Comparison of ENCODE assay signal across 1 cellular context in genomic region chr2:9142551-9143263, GRCh38.
A peak's percentile ranks its signal among the peaks of the same experiment; 100 is the strongest.
TF ChIP-seq lines count a peak whose summit lies in the region.

No MANE protein-coding gene starts in this region.

TF ChIP-seq in HepG2, 621 proteins besides CTCF, POLR2A, EP300 and RAD21 (continued from another document and continues in another):
- TF ChIP-seq, protein P1, sequence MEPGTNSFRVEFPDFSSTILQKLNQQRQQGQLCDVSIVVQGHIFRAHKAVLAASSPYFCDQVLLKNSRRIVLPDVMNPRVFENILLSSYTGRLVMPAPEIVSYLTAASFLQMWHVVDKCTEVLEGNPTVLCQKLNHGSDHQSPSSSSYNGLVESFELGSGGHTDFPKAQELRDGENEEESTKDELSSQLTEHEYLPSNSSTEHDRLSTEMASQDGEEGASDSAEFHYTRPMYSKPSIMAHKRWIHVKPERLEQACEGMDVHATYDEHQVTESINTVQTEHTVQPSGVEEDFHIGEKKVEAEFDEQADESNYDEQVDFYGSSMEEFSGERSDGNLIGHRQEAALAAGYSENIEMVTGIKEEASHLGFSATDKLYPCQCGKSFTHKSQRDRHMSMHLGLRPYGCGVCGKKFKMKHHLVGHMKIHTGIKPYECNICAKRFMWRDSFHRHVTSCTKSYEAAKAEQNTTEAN (CRISPR knock-in tag; conservative IDR thresholded peaks at IDR 0.05) = 0 out of 2 replicates have a peak, but pooled peaks have one; percentile 65
- no peak for TF ChIP-seq PHB2 (IDR thresholded peaks at IDR 0.05; ENCODE audit: partially characterized antibody)
- TF ChIP-seq BHLHE40 (IDR thresholded peaks at IDR 0.05; ENCODE audit: low read length) = peak; percentile 28; the same call in 1 of the 2 replicates
- TF ChIP-seq ZMYM2 (CRISPR knock-in tag; IDR thresholded peaks at IDR 0.05) = no peak
- no peak for TF ChIP-seq NFE2L2 (IDR thresholded peaks at IDR 0.05; ENCODE audit: low read length)
- TF ChIP-seq ASH2L (IDR thresholded peaks at IDR 0.05; ENCODE audit: insufficient read length, low read depth, low read length) = no peak
- no peak for TF ChIP-seq AGO2 (optimal IDR thresholded peaks at IDR 0.05; ENCODE audit: low read depth, low read length)
- no peak for TF ChIP-seq GATA4 (IDR thresholded peaks at IDR 0.05; ENCODE audit: borderline replicate concordance, low read depth)
- TF ChIP-seq SNAPC2 (CRISPR knock-in tag; IDR thresholded peaks at IDR 0.05) = peak; percentile 18; the same call in 1 of the 2 replicates
- TF ChIP-seq ZNF329 (CRISPR knock-in tag; IDR thresholded peaks at IDR 0.05; ENCODE audit: low read depth) = no peak
- 0 out of 2 replicates have a peak, but pooled peaks have one; percentile 28 for TF ChIP-seq SOX5 (CRISPR knock-in tag; IDR thresholded peaks at IDR 0.05; ENCODE audit: borderline replicate concordance)
- no peak for TF ChIP-seq SNAPC5 (CRISPR knock-in tag; IDR thresholded peaks at IDR 0.05; ENCODE audit: borderline replicate concordance)
- no peak for TF ChIP-seq NFIB (CRISPR knock-in tag; IDR thresholded peaks at IDR 0.05; ENCODE audit: borderline replicate concordance)
- peak; percentile 78; the same call in 1 of the 2 replicates for TF ChIP-seq FOXC1 (CRISPR knock-in tag; IDR thresholded peaks at IDR 0.05; ENCODE audit: borderline replicate concordance)
- TF ChIP-seq ZNF879 (CRISPR knock-in tag; IDR thresholded peaks at IDR 0.05) = no peak
- TF ChIP-seq GABPA (IDR thresholded peaks at IDR 0.05; ENCODE audit: low read depth, low read length) = no peak
- TF ChIP-seq GABPA (CRISPR knock-in tag; IDR thresholded peaks at IDR 0.05; ENCODE audit: low read depth) = no peak
- TF ChIP-seq PHF5A (CRISPR knock-in tag; IDR thresholded peaks at IDR 0.05; ENCODE audit: low read depth, unreplicated experiment) = no peak
- TF ChIP-seq, protein P2, sequence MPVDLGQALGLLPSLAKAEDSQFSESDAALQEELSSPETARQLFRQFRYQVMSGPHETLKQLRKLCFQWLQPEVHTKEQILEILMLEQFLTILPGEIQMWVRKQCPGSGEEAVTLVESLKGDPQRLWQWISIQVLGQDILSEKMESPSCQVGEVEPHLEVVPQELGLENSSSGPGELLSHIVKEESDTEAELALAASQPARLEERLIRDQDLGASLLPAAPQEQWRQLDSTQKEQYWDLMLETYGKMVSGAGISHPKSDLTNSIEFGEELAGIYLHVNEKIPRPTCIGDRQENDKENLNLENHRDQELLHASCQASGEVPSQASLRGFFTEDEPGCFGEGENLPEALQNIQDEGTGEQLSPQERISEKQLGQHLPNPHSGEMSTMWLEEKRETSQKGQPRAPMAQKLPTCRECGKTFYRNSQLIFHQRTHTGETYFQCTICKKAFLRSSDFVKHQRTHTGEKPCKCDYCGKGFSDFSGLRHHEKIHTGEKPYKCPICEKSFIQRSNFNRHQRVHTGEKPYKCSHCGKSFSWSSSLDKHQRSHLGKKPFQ (CRISPR knock-in tag; IDR thresholded peaks at IDR 0.05; ENCODE audit: insufficient replicate concordance) = no peak
- TF ChIP-seq ZNF17 (CRISPR knock-in tag; IDR thresholded peaks at IDR 0.05) = no peak
- TF ChIP-seq, protein P3, sequence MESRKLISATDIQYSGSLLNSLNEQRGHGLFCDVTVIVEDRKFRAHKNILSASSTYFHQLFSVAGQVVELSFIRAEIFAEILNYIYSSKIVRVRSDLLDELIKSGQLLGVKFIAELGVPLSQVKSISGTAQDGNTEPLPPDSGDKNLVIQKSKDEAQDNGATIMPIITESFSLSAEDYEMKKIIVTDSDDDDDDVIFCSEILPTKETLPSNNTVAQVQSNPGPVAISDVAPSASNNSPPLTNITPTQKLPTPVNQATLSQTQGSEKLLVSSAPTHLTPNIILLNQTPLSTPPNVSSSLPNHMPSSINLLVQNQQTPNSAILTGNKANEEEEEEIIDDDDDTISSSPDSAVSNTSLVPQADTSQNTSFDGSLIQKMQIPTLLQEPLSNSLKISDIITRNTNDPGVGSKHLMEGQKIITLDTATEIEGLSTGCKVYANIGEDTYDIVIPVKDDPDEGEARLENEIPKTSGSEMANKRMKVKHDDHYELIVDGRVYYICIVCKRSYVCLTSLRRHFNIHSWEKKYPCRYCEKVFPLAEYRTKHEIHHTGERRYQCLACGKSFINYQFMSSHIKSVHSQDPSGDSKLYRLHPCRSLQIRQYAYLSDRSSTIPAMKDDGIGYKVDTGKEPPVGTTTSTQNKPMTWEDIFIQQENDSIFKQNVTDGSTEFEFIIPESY (CRISPR knock-in tag; IDR thresholded peaks at IDR 0.05) = peak; percentile 70
- TF ChIP-seq WIZ (CRISPR knock-in tag; IDR thresholded peaks at IDR 0.05) = 0 out of 2 replicates have a peak, but pooled peaks have one; percentile 21
- no peak for TF ChIP-seq ATAD3A (CRISPR knock-in tag; IDR thresholded peaks at IDR 0.05)
- TF ChIP-seq ZNF574 (CRISPR knock-in tag; IDR thresholded peaks at IDR 0.05) = peak; percentile 69
- no peak for TF ChIP-seq ZSCAN31 (CRISPR knock-in tag; IDR thresholded peaks at IDR 0.05; ENCODE audit: low read depth)
- no peak for TF ChIP-seq BATF2 (CRISPR knock-in tag; IDR thresholded peaks at IDR 0.05)
- TF ChIP-seq, protein P4, sequence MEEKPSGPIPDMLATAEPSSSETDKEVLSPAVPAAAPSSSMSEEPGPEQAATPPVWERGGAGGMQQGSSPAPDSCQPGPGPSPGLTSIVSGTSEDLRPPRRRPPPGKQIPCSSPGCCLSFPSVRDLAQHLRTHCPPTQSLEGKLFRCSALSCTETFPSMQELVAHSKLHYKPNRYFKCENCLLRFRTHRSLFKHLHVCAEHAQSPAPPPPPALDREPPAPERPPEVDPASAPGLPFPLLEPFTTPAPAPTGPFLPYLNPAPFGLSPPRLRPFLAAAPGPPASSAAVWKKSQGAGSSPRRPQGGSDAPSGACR (CRISPR knock-in tag; IDR thresholded peaks at IDR 0.05) = no peak
- no peak; the same call in 1 of the 2 replicates for TF ChIP-seq ZNF652 (CRISPR knock-in tag; IDR thresholded peaks at IDR 0.05; ENCODE audit: borderline replicate concordance, low read depth)
- no peak for TF ChIP-seq CEBPB (IDR thresholded peaks at IDR 0.05; ENCODE audit: borderline replicate concordance, low read depth, low read length)
- TF ChIP-seq, protein P5, sequence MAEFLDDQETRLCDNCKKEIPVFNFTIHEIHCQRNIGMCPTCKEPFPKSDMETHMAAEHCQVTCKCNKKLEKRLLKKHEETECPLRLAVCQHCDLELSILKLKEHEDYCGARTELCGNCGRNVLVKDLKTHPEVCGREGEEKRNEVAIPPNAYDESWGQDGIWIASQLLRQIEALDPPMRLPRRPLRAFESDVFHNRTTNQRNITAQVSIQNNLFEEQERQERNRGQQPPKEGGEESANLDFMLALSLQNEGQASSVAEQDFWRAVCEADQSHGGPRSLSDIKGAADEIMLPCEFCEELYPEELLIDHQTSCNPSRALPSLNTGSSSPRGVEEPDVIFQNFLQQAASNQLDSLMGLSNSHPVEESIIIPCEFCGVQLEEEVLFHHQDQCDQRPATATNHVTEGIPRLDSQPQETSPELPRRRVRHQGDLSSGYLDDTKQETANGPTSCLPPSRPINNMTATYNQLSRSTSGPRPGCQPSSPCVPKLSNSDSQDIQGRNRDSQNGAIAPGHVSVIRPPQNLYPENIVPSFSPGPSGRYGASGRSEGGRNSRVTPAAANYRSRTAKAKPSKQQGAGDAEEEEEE (CRISPR knock-in tag; IDR thresholded peaks at IDR 0.05; ENCODE audit: borderline replicate concordance) = no peak
- no peak; the same call in 1 of the 2 replicates for TF ChIP-seq ZFP62 (CRISPR knock-in tag; IDR thresholded peaks at IDR 0.05)
- no peak; the same call in none of the 2 replicates for TF ChIP-seq HIVEP1 (CRISPR knock-in tag; IDR thresholded peaks at IDR 0.05)
- TF ChIP-seq, protein P6, sequence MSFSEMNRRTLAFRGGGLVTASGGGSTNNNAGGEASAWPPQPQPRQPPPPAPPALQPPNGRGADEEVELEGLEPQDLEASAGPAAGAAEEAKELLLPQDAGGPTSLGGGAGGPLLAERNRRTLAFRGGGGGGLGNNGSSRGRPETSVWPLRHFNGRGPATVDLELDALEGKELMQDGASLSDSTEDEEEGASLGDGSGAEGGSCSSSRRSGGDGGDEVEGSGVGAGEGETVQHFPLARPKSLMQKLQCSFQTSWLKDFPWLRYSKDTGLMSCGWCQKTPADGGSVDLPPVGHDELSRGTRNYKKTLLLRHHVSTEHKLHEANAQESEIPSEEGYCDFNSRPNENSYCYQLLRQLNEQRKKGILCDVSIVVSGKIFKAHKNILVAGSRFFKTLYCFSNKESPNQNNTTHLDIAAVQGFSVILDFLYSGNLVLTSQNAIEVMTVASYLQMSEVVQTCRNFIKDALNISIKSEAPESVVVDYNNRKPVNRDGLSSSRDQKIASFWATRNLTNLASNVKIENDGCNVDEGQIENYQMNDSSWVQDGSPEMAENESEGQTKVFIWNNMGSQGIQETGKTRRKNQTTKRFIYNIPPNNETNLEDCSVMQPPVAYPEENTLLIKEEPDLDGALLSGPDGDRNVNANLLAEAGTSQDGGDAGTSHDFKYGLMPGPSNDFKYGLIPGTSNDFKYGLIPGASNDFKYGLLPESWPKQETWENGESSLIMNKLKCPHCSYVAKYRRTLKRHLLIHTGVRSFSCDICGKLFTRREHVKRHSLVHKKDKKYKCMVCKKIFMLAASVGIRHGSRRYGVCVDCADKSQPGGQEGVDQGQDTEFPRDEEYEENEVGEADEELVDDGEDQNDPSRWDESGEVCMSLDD (CRISPR knock-in tag; IDR thresholded peaks at IDR 0.05; ENCODE audit: borderline replicate concordance) = no peak; the same call in 1 of the 2 replicates
- TF ChIP-seq, protein P7, sequence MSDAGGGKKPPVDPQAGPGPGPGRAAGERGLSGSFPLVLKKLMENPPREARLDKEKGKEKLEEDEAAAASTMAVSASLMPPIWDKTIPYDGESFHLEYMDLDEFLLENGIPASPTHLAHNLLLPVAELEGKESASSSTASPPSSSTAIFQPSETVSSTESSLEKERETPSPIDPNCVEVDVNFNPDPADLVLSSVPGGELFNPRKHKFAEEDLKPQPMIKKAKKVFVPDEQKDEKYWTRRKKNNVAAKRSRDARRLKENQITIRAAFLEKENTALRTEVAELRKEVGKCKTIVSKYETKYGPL (CRISPR knock-in tag; IDR thresholded peaks at IDR 0.05) = no peak
- no peak for TF ChIP-seq AFF4 (CRISPR knock-in tag; IDR thresholded peaks at IDR 0.05)
- TF ChIP-seq, protein P8, sequence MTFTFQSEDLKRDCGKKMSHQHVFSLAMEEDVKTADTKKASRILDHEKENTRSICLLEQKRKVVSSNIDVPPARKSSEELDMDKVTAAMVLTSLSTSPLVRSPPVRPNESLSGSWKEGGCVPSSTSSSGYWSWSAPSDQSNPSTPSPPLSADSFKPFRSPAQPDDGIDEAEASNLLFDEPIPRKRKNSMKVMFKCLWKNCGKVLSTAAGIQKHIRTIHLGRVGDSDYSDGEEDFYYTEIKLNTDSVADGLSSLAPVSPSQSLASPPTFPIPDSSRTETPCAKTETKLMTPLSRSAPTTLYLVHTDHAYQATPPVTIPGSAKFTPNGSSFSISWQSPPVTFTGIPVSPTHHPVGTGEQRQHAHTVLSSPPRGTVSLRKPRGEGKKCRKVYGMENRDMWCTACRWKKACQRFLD (CRISPR knock-in tag; IDR thresholded peaks at IDR 0.05; ENCODE audit: borderline replicate concordance) = no peak
